In the genomic region with DNA sequence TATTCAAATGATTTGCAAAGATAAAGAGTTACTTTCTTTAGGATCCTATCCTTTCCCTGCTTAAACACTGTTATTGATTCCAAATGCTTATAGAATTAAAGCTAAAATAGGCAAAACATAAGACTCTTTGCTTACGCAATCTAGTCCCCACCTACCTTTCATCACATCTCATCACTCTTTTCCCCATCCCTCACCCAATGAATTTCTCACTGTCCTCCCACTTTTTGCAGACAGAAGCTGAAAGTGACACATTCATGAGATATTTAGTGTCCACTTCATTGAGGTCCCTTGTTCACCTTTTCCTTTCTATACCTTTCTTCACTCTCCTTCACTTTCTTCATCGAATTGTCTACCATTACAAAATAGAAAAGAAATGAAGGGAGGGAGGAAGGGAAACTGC, we compare ENCODE assay signal across 7 cellular contexts. TPM values are rescaled to one million over a fixed set of nuclear protein-coding genes. Genes with fewer than 3 reads are reported as not detected.
DNase-seq lines count a peak whose midpoint lies in the region; ATAC-seq and TF ChIP-seq lines count a peak whose summit lies in the region.

No MANE protein-coding gene starts in this region.

- DNase-seq in NAMALWA (ENCODE audit: low spot score) (peak; percentile 40), dorsolateral prefrontal cortex (no peak), osteocyte (ENCODE audit: extremely low spot score, unreplicated experiment) (no peak)

- H3K4me1 Mint-ChIP-seq in osteocyte (ENCODE audit: unreplicated experiment) = peaks cover 8% of the 10 kb centered on the region

- peak overlapping the region in 26 of 59 donors; percentile 26 to 82 (median 66) for H3K27ac ChIP-seq in dorsolateral prefrontal cortex

- H3K27ac Mint-ChIP-seq in osteocyte (ENCODE audit: unreplicated experiment) = no peak overlapping the region

- ATAC-seq in HG02798 (IDR thresholded peaks at IDR 0.05; ENCODE audit: poor library complexity, unreplicated experiment) (no peak), GM21723 (IDR thresholded peaks at IDR 0.05; ENCODE audit: unreplicated experiment) (no peak), HG03460 (IDR thresholded peaks at IDR 0.05; ENCODE audit: unreplicated experiment) (no peak)

- no peaks in the 10 kb centered on the region for H3K36me3 Mint-ChIP-seq in osteocyte (ENCODE audit: unreplicated experiment)

- H3K4me3 ChIP-seq in GM08714 (ENCODE audit: low read length) (peak overlapping the region; percentile 10; the same call in 1 of the 2 replicates), dorsolateral prefrontal cortex (peak overlapping the region in 56 of 59 donors; percentile 42 to 81 (median 65))

- intact Hi-C loops in dorsolateral prefrontal cortex (cut with DNase I) = no loop called here

- H3K27me3 Mint-ChIP-seq in osteocyte (ENCODE audit: unreplicated experiment) = peaks cover 7% of the 10 kb centered on the region

- H3K9me3 Mint-ChIP-seq in osteocyte (ENCODE audit: unreplicated experiment) = peaks cover 17% of the 10 kb centered on the region

- H3K4me3 Mint-ChIP-seq in osteocyte (ENCODE audit: unreplicated experiment) = peak overlapping the region; percentile 69

- no peak for TF ChIP-seq CTCF in dorsolateral prefrontal cortex (IDR thresholded peaks at IDR 0.05 in 54 of 56, conservative IDR thresholded peaks at IDR 0.05 in 2 of 56; ENCODE audit: low read depth in 1 of 56, partially characterized antibody in 56 of 56)
- TF ChIP-seq CTCF in osteocyte (IDR thresholded peaks at IDR 0.05) = no peak

- H3K27me3 ChIP-seq in dorsolateral prefrontal cortex = peaks cover 0 to 33% (median 0%) of the 10 kb centered on the region in 45 donors

RNA-seq across cellular contexts. Expression of a gene that starts 0.4 kb away (rescaled TPM):
- total RNA-seq in dorsolateral prefrontal cortex (1 to 10 TPM in 116 of 120 experiments, under 1 TPM in 4; 0.53 to 4.4 (median 2.2) TPM), osteocyte (not detected in 2 replicates)

RNA-seq across cellular contexts. Expression of a gene that starts 0.6 kb away (rescaled TPM):
- total RNA-seq in dorsolateral prefrontal cortex (10 to 100 TPM; 10.4 to 32.2 (median 20.6) TPM), osteocyte (8.8 and 8.9 TPM in 2 replicates)
